In the genomic region with DNA sequence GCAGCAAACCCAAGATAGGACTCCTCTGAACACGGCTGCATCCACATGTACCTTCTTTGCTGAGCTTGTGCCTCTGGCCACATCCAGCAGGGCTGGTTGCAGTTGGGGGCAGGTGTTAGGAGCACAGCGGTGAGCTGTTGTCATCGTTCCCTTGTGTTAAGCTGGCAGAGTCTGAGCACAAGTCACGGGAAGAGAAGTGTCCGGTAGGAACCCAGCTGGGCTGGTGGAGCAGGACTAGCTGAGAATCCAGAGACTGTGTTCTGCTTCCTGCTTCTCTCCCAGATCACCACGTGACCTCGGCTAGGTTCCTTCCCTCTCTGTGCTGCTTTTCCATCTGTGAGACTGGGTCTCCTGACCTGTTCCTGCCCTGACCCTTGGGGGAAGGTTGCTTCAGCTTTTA, we compare ENCODE assay signal across 10 cellular contexts.
"Had no signal": no experiment of that assay in that cellular context is flagged by ENCODE, and none has a peak within 500 bp of the region (broad histone marks: within the 10 kb centered on the region; RNA-seq: fewer than 3 reads in every experiment).

No MANE protein-coding gene starts in this region.

- H3K9me3 ChIP-seq: adrenal gland, neutrophil, thyroid gland had no signal

- H3K27ac ChIP-seq: neutrophil, thyroid gland had no signal

- H3K36me3 ChIP-seq: adrenal gland, thyroid gland had no signal

- H3K4me1 ChIP-seq: adrenal gland, thyroid gland had no signal

- H3K4me3 ChIP-seq: adrenal gland, lung, thyroid gland had no signal

- ATAC-seq: effector memory CD8-positive, alpha-beta T cell; naive thymus-derived CD4-positive, alpha-beta T cell had no signal

- DNase-seq: activated CD4-positive, alpha-beta T cell treated with anti-CD3 and anti-CD28 coated beads, Interleukin-2, amount 10 ng/mL, durations not matched to agents 7 days and 5 days; activated CD8-positive, alpha-beta memory T cell treated with anti-CD3 and anti-CD28 coated beads for 24 hours; activated naive CD4-positive, alpha-beta T cell treated with anti-CD3 and anti-CD28 coated beads, Interleukin-2, amount 50 U/mL, for 16 hours; effector memory CD8-positive, alpha-beta T cell; naive thymus-derived CD4-positive, alpha-beta T cell; small intestine; thyroid gland had no signal

- H3K27me3 ChIP-seq: adrenal gland, neutrophil, thyroid gland had no signal
